Comparison of ENCODE assay signal across 9 cellular contexts in genomic region chr5:32170303-32171170, GRCh38. TPM values are rescaled to one million over a fixed set of nuclear protein-coding genes. Genes with fewer than 3 reads are reported as not detected.
DNase-seq lines count a peak whose midpoint lies in the region; ATAC-seq and TF ChIP-seq lines count a peak whose summit lies in the region.
"Had no signal": no experiment of that assay in that cellular context is flagged by ENCODE, and none has a peak within 500 bp of the region (broad histone marks: within the 10 kb centered on the region; RNA-seq: fewer than 3 reads in every experiment).

No MANE protein-coding gene starts in this region.

- peaks cover 7% of the 10 kb centered on the region for H3K4me1 ChIP-seq in right cardiac atrium (ENCODE audit: control insufficient read depth, insufficient read depth, low read length)
- H3K4me1 ChIP-seq in upper lobe of left lung = peaks cover 37 to 71% (median 54%) of the 10 kb centered on the region in 4 donors
- H3K4me1 ChIP-seq in neuronal stem cell (ENCODE audit: control insufficient read depth in 2 of 2, insufficient read depth in 1 of 2, low read depth in 1 of 2, low read length in 2 of 2) = peaks cover 1 to 4% of the 10 kb centered on the region in 2 donors

- H3K36me3 ChIP-seq in WERI-Rb-1 (peaks cover 74% of the 10 kb centered on the region), upper lobe of left lung (peaks cover 0 to 44% (median 6%) of the 10 kb centered on the region in 4 donors), neuronal stem cell (replicated peaks in 1 of 2; ENCODE audit: control insufficient read depth in 2 of 2, insufficient read depth in 2 of 2, low read length in 2 of 2) (peaks cover 10 to 67% of the 10 kb centered on the region in 2 donors)

- intact Hi-C loops in right cardiac atrium (cut with DNase I) (loop anchor here in 1 of 4 donors (10.0 kb wide), 1 partner anchor 64 kb away; no protein-coding TSS in a partner anchor), left ventricle myocardium superior (cut with micrococcal nuclease) (no loop called here)

- H3K4me3 ChIP-seq in right cardiac atrium (ENCODE audit: low read length) (no peak overlapping the region), WERI-Rb-1 (ENCODE audit: low read depth, low read length) (0 out of 2 replicates have a peak overlapping the region, but pooled peaks have one; percentile 9), upper lobe of left lung (peak overlapping the region in 1 of 4 donors; percentile 91), neuronal stem cell (ENCODE audit: low read length in 2 of 2) (no peak overlapping the region)

- ATAC-seq in right cardiac atrium (no peak), left ventricle myocardium superior (no peak), upper lobe of left lung (ENCODE audit: low FRiP score in 2 of 2) (no peak), HG03045 (IDR thresholded peaks at IDR 0.05; ENCODE audit: unreplicated experiment) (no peak)

- no peak for TF ChIP-seq EP300 in upper lobe of left lung (IDR thresholded peaks at IDR 0.05)

- DNase-seq in right cardiac atrium (no peak), left ventricle myocardium superior (no peak), WERI-Rb-1 (no peak), glomerular visceral epithelial cell (ENCODE audit: extremely low spot score) (peak; percentile 35), upper lobe of left lung (no peak), neuronal stem cell (ENCODE audit: low spot score) (no peak)
- no peak for DNase-seq in stimulated activated CD4-positive, alpha-beta T cell treated with anti-CD3 and anti-CD28 coated beads, Interleukin-4, amount 100 ng/mL, for 1 hour
- DNase-seq: activated CD4-positive, alpha-beta T cell treated with anti-CD3 and anti-CD28 coated beads for 48 hours had no signal

- H3K9ac ChIP-seq in neuronal stem cell (ENCODE audit: low read depth, low read length, poor library complexity) = no peak overlapping the region

- no peaks in the 10 kb centered on the region for H3K27me3 ChIP-seq in right cardiac atrium (ENCODE audit: control insufficient read depth, insufficient read depth)
- H3K27me3 ChIP-seq in WERI-Rb-1 (ENCODE audit: insufficient read depth, low read depth, severe bottlenecking) = no peaks in the 10 kb centered on the region
- no peaks in the 10 kb centered on the region for H3K27me3 ChIP-seq in upper lobe of left lung
- H3K27me3 ChIP-seq in neuronal stem cell (ENCODE audit: control insufficient read depth in 3 of 3, insufficient read depth in 3 of 3, low read depth in 1 of 3, low read length in 3 of 3) = peaks cover 0 to 2% (median 0%) of the 10 kb centered on the region in 3 experiments

- no peak overlapping the region for H2BK12ac ChIP-seq in neuronal stem cell (ENCODE audit: low read length)

- no peak overlapping the region for H3K4me2 ChIP-seq in neuronal stem cell (ENCODE audit: insufficient read depth, low read length, poor library complexity, severe bottlenecking)

- no peak for TF ChIP-seq CTCF in WERI-Rb-1 (IDR thresholded peaks at IDR 0.05; ENCODE audit: low read depth, low read length)
- TF ChIP-seq CTCF in upper lobe of left lung (IDR thresholded peaks at IDR 0.05) = no peak

- no peak overlapping the region for H3K14ac ChIP-seq in neuronal stem cell (ENCODE audit: low read length)

- H2BK15ac ChIP-seq in neuronal stem cell (ENCODE audit: low read length) = no peak overlapping the region

- H3K23ac ChIP-seq in neuronal stem cell (ENCODE audit: low read depth, low read length, poor library complexity) = no peak overlapping the region

- H2AK5ac ChIP-seq in neuronal stem cell (ENCODE audit: low read depth, low read length) = no peak overlapping the region

- H2BK5ac ChIP-seq in neuronal stem cell (ENCODE audit: low read length) = no peak overlapping the region

- H3K18ac ChIP-seq in neuronal stem cell (ENCODE audit: low read length) = no peak overlapping the region

- no peak overlapping the region for H3K4ac ChIP-seq in neuronal stem cell (ENCODE audit: low read length)

- peak overlapping the region; percentile 13 for H3K27ac ChIP-seq in right cardiac atrium (ENCODE audit: low read length)
- peak overlapping the region; percentile 74 for H3K27ac ChIP-seq in WERI-Rb-1
- H3K27ac ChIP-seq in upper lobe of left lung = peak overlapping the region in 3 of 4 donors; percentile 1 to 98 (median 20)
- H3K27ac ChIP-seq in neuronal stem cell (replicated peaks; ENCODE audit: low read length) = no peak overlapping the region

- H4K91ac ChIP-seq in neuronal stem cell (ENCODE audit: low read depth, low read length, poor library complexity) = no peak overlapping the region

- TF ChIP-seq POLR2A in upper lobe of left lung (IDR thresholded peaks at IDR 0.05) = no peak

- H3K79me1 ChIP-seq in neuronal stem cell (ENCODE audit: low read depth, low read length) = peaks cover 4% of the 10 kb centered on the region

- H2AFZ ChIP-seq in neuronal stem cell (ENCODE audit: low read length) = no peak overlapping the region

- no peak overlapping the region for H4K8ac ChIP-seq in neuronal stem cell (ENCODE audit: low read depth, low read length)

- H3K9me3 ChIP-seq in right cardiac atrium (ENCODE audit: control insufficient read depth, low read length) (no peaks in the 10 kb centered on the region), WERI-Rb-1 (ENCODE audit: severe bottlenecking) (no peaks in the 10 kb centered on the region), upper lobe of left lung (no peaks in the 10 kb centered on the region), neuronal stem cell (replicated peaks in 1 of 2; ENCODE audit: control insufficient read depth in 2 of 2, insufficient read depth in 1 of 2, low read depth in 1 of 2, low read length in 2 of 2) (peaks cover 0 to 10% of the 10 kb centered on the region in 2 donors)

- no peak overlapping the region for H2BK120ac ChIP-seq in neuronal stem cell (ENCODE audit: low read depth, low read length)

- 64% methylated on average over 5 of the region's 5 CpGs for WGBS in right cardiac atrium
- 57 to 58% methylated on average over 5 of the region's 5 CpGs for WGBS in upper lobe of left lung, 2 donors
- no CpG with 5 or more reads among the region's 5 CpGs for WGBS in neuronal stem cell (ENCODE audit: extremely low coverage in 2 of 2, insufficient read length in 2 of 2, insufficient replicate concordance in 1 of 2), 2 donors

RNA-seq across cellular contexts. Expression of gene GOLPH3, which starts 3.6 kb away (rescaled TPM):
- total RNA-seq in right cardiac atrium (10 to 100 TPM; 53.7 to 76.4 (median 57.6) TPM), left ventricle myocardium superior (41.2 TPM), upper lobe of left lung (100 to 1,000 TPM in 5 of 6 donors, 10 to 100 TPM in 1; 90.1 to 127 (median 123) TPM)
- polyA plus RNA-seq in right cardiac atrium = 40.4 TPM
- polyA plus RNA-seq in neuronal stem cell (2013, experiment 1 of 2) = 61.8 TPM
- polyA plus RNA-seq in neuronal stem cell (2013, experiment 2 of 2) = 60.8 TPM
